In genomic region chr11:14506532-14506931, GRCh38 we compare ENCODE assay signal across 26 cellular contexts. TPM values are rescaled to one million over a fixed set of nuclear protein-coding genes. Genes with fewer than 3 reads are reported as not detected.
A peak's percentile ranks its signal among the peaks of the same experiment; 100 is the strongest.
DNase-seq lines count a peak whose midpoint lies in the region; ATAC-seq and TF ChIP-seq lines count a peak whose summit lies in the region.
"Had no signal": no experiment of that assay in that cellular context is flagged by ENCODE, and none has a peak within 500 bp of the region (broad histone marks: within the 10 kb centered on the region; RNA-seq: fewer than 3 reads in every experiment).

No MANE protein-coding gene starts in this region.

- H3K27me3 ChIP-seq in PC-3 (ENCODE audit: low read length) (no peaks in the 10 kb centered on the region), brain microvascular endothelial cell (replicated peaks) (no peaks in the 10 kb centered on the region)
- H3K27me3 ChIP-seq: cardiac muscle cell, testis had no signal

- no peak for DNase-seq in activated T-cell treated with anti-CD3 and anti-CD28 coated beads, Interleukin-2, amount 50 U/mL, for 72 hours
- no peak for DNase-seq in activated T-cell treated with anti-CD3 and anti-CD28 coated beads, Interleukin-2, amount 50 U/mL, for 4 hours
- DNase-seq in PC-3, result peak; percentile 12
- peak; percentile 22 for DNase-seq in brain microvascular endothelial cell
- DNase-seq in neural crest cell (ENCODE audit: low read depth, low spot score), result no peak
- DNase-seq in NCI-H526 (lab: John Stamatoyannopoulos, UW), result no peak
- DNase-seq in 8988T, result no peak
- DNase-seq: activated gamma-delta T cell treated with Interleukin-2 at 50 U/mL for 16 hours; DMS79 treated with DMSO at 0.1 percent for 48 hours; erythroblast; glutamatergic neuron; KBM-7; left ventricle myocardium inferior; mucosa of descending colon; NCI-H1092; NCI-H2081; NCI-H446 treated with DMSO at 0.1 percent for 48 hours; NK-92 treated with Interleukin-12 subunit alpha and Interleukin-12 subunit beta, amount 100 ng/mL, for 24 hours; nucleus accumbens; stimulated activated CD4-positive, alpha-beta T cell treated with anti-CD3 and anti-CD28 coated beads, Interleukin-12 subunit alpha, Interleukin-12 subunit beta, amount 100 ng/mL, for 4 hours; testis had no signal

- TF ChIP-seq CTCF in PC-3 (conservative IDR thresholded peaks at IDR 0.05; ENCODE audit: low read depth, low read length) (no peak), brain microvascular endothelial cell (IDR thresholded peaks at IDR 0.05; ENCODE audit: low read depth, low read length, missing control alignments) (no peak), neural crest cell (conservative IDR thresholded peaks at IDR 0.05) (no peak)

- no peak overlapping the region for H3K4me3 Mint-ChIP-seq in activated T-cell treated with anti-CD3 and anti-CD28 coated beads, Interleukin-2, amount 50 U/mL, for 72 hours
- H3K4me3 Mint-ChIP-seq in activated T-cell treated with anti-CD3 and anti-CD28 coated beads, Interleukin-2, amount 50 U/mL, for 4 hours, result no peak overlapping the region
- H3K4me3 Mint-ChIP-seq in neural crest cell, result peak overlapping the region; percentile 27
- H3K4me3 Mint-ChIP-seq: T-helper 2 cell treated with Interferon-gamma antibody and Interleukin-4, amounts not matched to agents 5 μg/mL and 100 μg/mL, for 36 hours; WTC11 had no signal

- no peak overlapping the region for H2AFZ ChIP-seq in PC-3 (ENCODE audit: low read length)

- POLR2A ChIA-PET in PC-3 (lab: Charles Lee; ENCODE audit: unreplicated experiment), result interaction anchor here (0.7 kb wide), 1 partner anchor 1751 kb away, joined by 4 read pairs; no protein-coding TSS in a partner anchor

- no peaks in the 10 kb centered on the region for H3K9me3 ChIP-seq in PC-3 (ENCODE audit: low read length)
- H3K9me3 ChIP-seq: left ventricle myocardium inferior, mucosa of descending colon, testis had no signal

- intact Hi-C loops in PC-3 (cut with micrococcal nuclease), result no loop called here

- peak overlapping the region; percentile 97 for H3K27ac Mint-ChIP-seq in activated T-cell treated with anti-CD3 and anti-CD28 coated beads, Interleukin-2, amount 50 U/mL, for 72 hours
- no peak overlapping the region for H3K27ac Mint-ChIP-seq in neural crest cell (ENCODE audit: unreplicated experiment)
- H3K27ac Mint-ChIP-seq: T-helper 2 cell treated with Interferon-gamma antibody and Interleukin-4, amounts not matched to agents 5 μg/mL and 100 μg/mL, for 36 hours; WTC11 had no signal

- H3K4me1 ChIP-seq in PC-3 (ENCODE audit: insufficient read depth, low read length), result no peaks in the 10 kb centered on the region
- H3K4me1 ChIP-seq: left ventricle myocardium inferior, testis had no signal

- H3K4me2 ChIP-seq in PC-3 (ENCODE audit: low read length), result no peak overlapping the region

- H3F3A ChIP-seq in PC-3 (ENCODE audit: low read length, unreplicated experiment), result no peaks in the 10 kb centered on the region

- CTCF ChIA-PET in PC-3 (lab: Charles Lee), result no interaction called here

- H3K27me3 Mint-ChIP-seq in activated T-cell treated with anti-CD3 and anti-CD28 coated beads, Interleukin-2, amount 50 U/mL, for 72 hours (ENCODE audit: low read depth), result no peaks in the 10 kb centered on the region
- no peaks in the 10 kb centered on the region for H3K27me3 Mint-ChIP-seq in activated T-cell treated with anti-CD3 and anti-CD28 coated beads, Interleukin-2, amount 50 U/mL, for 4 hours (ENCODE audit: low read depth)
- no peaks in the 10 kb centered on the region for H3K27me3 Mint-ChIP-seq in neural crest cell (ENCODE audit: low read depth)

- peak in 1 of 2 donors; percentile 23 for ATAC-seq in activated T-cell treated with anti-CD3 and anti-CD28 coated beads, Interleukin-2, amount 50 U/mL, for 72 hours (replicated peaks in 1 of 2)
- no peak for ATAC-seq in activated T-cell treated with anti-CD3 and anti-CD28 coated beads, Interleukin-2, amount 50 U/mL, for 4 hours
- ATAC-seq in PC-3 (no peak), HG02973 (IDR thresholded peaks at IDR 0.05; ENCODE audit: unreplicated experiment) (no peak)
- ATAC-seq: mucosa of descending colon, WTC11 had no signal

- no peaks in the 10 kb centered on the region for H3K9me3 Mint-ChIP-seq in activated T-cell treated with anti-CD3 and anti-CD28 coated beads, Interleukin-2, amount 50 U/mL, for 72 hours
- H3K9me3 Mint-ChIP-seq in activated T-cell treated with anti-CD3 and anti-CD28 coated beads, Interleukin-2, amount 50 U/mL, for 4 hours, result no peaks in the 10 kb centered on the region
- H3K9me3 Mint-ChIP-seq in neural crest cell, result no peaks in the 10 kb centered on the region
- H3K9me3 Mint-ChIP-seq: T-helper 2 cell treated with Interferon-gamma antibody and Interleukin-4, amounts not matched to agents 5 μg/mL and 100 μg/mL, for 36 hours; WTC11 had no signal

- no TSS peak for BruUV-seq in PC-3 (replicated peaks; lab: Mats Ljungman, UMichigan)

- peaks cover 18 to 40% of the 10 kb centered on the region in 2 donors for H3K36me3 Mint-ChIP-seq in activated T-cell treated with anti-CD3 and anti-CD28 coated beads, Interleukin-2, amount 50 U/mL, for 72 hours (ENCODE audit: insufficient read depth in 2 of 2)
- peaks cover 52% of the 10 kb centered on the region for H3K36me3 Mint-ChIP-seq in activated T-cell treated with anti-CD3 and anti-CD28 coated beads, Interleukin-2, amount 50 U/mL, for 4 hours (ENCODE audit: insufficient read depth)
- peaks cover 29% of the 10 kb centered on the region for H3K36me3 Mint-ChIP-seq in neural crest cell (ENCODE audit: low read depth)

- 0 out of 2 replicates have a peak, but pooled peaks cover 4% of the 10 kb centered on the region for H3K79me2 ChIP-seq in PC-3 (ENCODE audit: low read length)

- no peak overlapping the region for H3K9ac ChIP-seq in PC-3 (ENCODE audit: low read length)

- no peak overlapping the region for H3K4me3 ChIP-seq in PC-3 (ENCODE audit: low read length)
- no peak overlapping the region for H3K4me3 ChIP-seq in brain microvascular endothelial cell (ENCODE audit: low read depth, low read length)
- H3K4me3 ChIP-seq: cardiac muscle cell, left ventricle myocardium inferior, mucosa of descending colon, SK-N-MC, testis had no signal

- H3K4me1 Mint-ChIP-seq in activated T-cell treated with anti-CD3 and anti-CD28 coated beads, Interleukin-2, amount 50 U/mL, for 72 hours (ENCODE audit: low read depth), result no peaks in the 10 kb centered on the region
- peaks cover 3% of the 10 kb centered on the region for H3K4me1 Mint-ChIP-seq in activated T-cell treated with anti-CD3 and anti-CD28 coated beads, Interleukin-2, amount 50 U/mL, for 4 hours (ENCODE audit: low read depth)
- no peaks in the 10 kb centered on the region for H3K4me1 Mint-ChIP-seq in neural crest cell
- H3K4me1 Mint-ChIP-seq: WTC11 had no signal

- in situ Hi-C loops in brain microvascular endothelial cell (cut with HindIII; ENCODE audit: low pct_ligation_motif_present, low sequenced_read_pairs), result no loop called here

- H3K9me2 ChIP-seq in PC-3 (replicated peaks; ENCODE audit: low read length), result no peaks in the 10 kb centered on the region

- H3K27ac ChIP-seq in PC-3 (ENCODE audit: low read length) (no peak overlapping the region), brain microvascular endothelial cell (no peak overlapping the region)
- H3K27ac ChIP-seq: cardiac muscle cell, left ventricle myocardium inferior, testis had no signal

- no peaks in the 10 kb centered on the region for H4K20me1 ChIP-seq in PC-3 (ENCODE audit: low read length)

- H3K36me3 ChIP-seq in PC-3 (ENCODE audit: low read depth, low read length) (peaks cover 57% of the 10 kb centered on the region), brain microvascular endothelial cell (replicated peaks) (peaks cover 64% of the 10 kb centered on the region)

RNA-seq across cellular contexts. Expression of gene COPB1, which starts 6.9 kb away (rescaled TPM):
- total RNA-seq in activated T-cell treated with anti-CD3 and anti-CD28 coated beads, Interleukin-2, amount 50 U/mL, for 72 hours, result 100 to 1,000 TPM; 136 to 144 TPM
- total RNA-seq in activated T-cell treated with anti-CD3 and anti-CD28 coated beads, Interleukin-2, amount 50 U/mL, for 4 hours, result 100 to 1,000 TPM; 102 to 123 (median 104) TPM
- total RNA-seq in PC-3 (2014; rRNA removed) (74.1 and 94.8 TPM in 2 replicates), neural crest cell (83.9 and 93.9 TPM in 2 replicates)

RNA-seq across cellular contexts. Expression of gene PSMA1, which starts 13.7 kb away (rescaled TPM):
- 100 to 1,000 TPM; 248 to 268 TPM for total RNA-seq in activated T-cell treated with anti-CD3 and anti-CD28 coated beads, Interleukin-2, amount 50 U/mL, for 72 hours
- total RNA-seq in activated T-cell treated with anti-CD3 and anti-CD28 coated beads, Interleukin-2, amount 50 U/mL, for 4 hours, result 100 to 1,000 TPM; 371 to 419 (median 397) TPM
- total RNA-seq in PC-3 (2014; rRNA removed) (213 and 275 TPM in 2 replicates), neural crest cell (172 and 190 TPM in 2 replicates)

Comparison
In these comparisons a context has a peak if more than half of its experiments do, and no peak if none do; other contexts are left out.
1. DNase-seq: peak in PC-3 (single experiment) and brain microvascular endothelial cell (single experiment); none in activated T-cell treated with anti-CD3 and anti-CD28 coated beads, Interleukin-2, amount 50 U/mL, for 72 hours (0 of 2), activated T-cell treated with anti-CD3 and anti-CD28 coated beads, Interleukin-2, amount 50 U/mL, for 4 hours (single experiment), neural crest cell (single experiment), NCI-H526 (0 of 2) and 8988T (single experiment).